ENCODE assay signal across 30 cellular contexts in genomic region chr5:6182271-6182815, GRCh38.
"Had no signal": no experiment of that assay in that cellular context is flagged by ENCODE, and none has a peak within 500 bp of the region (broad histone marks: within the 10 kb centered on the region; RNA-seq: fewer than 3 reads in every experiment).

No MANE protein-coding gene starts in this region.

- H3K9me3 ChIP-seq: neutrophil, ovary, psoas muscle, spleen, stomach, thoracic aorta, thyroid gland, upper lobe of left lung, uterus had no signal

- H3K4me1 ChIP-seq: parathyroid adenoma, psoas muscle, spleen, stomach, thyroid gland, tibial nerve, upper lobe of left lung, uterus had no signal

- H3K36me3 ChIP-seq: neural progenitor cell, neutrophil, ovary, spleen, stomach, thoracic aorta, thyroid gland, tibial nerve, upper lobe of left lung, uterus had no signal

- H3K4me2 ChIP-seq: neural progenitor cell, smooth muscle cell had no signal

- H3K27me3 ChIP-seq: neural progenitor cell, neutrophil, ovary, thyroid gland, tibial nerve, upper lobe of left lung, uterus had no signal

- H3K27ac ChIP-seq: neural progenitor cell, neutrophil, ovary, parathyroid adenoma, psoas muscle, skin epidermis, spleen, stomach, thoracic aorta, thyroid gland, tibial nerve, upper lobe of left lung, uterus had no signal

- H3K4me3 ChIP-seq: neural progenitor cell, ovary, psoas muscle, skin epidermis, smooth muscle cell, spleen, stomach, thoracic aorta, thyroid gland, tibial nerve, upper lobe of left lung, uterus had no signal

- H3K9ac ChIP-seq: neural progenitor cell, parathyroid adenoma had no signal

- H2AFZ ChIP-seq: neural progenitor cell, parathyroid adenoma had no signal

- ATAC-seq: naive thymus-derived CD8-positive, alpha-beta T cell; natural killer cell treated with Interleukin-12 subunit alpha and Interleukin-12 subunit beta and Interleukin-15 and Interleukin-18, amount 100 ng/mL, for 72 hours; psoas muscle; right cardiac atrium; sciatic nerve; stimulated activated memory B cell treated with anti-CD40 and anti-IgM and Interleukin-4, amounts not matched to agents 10 μg/mL and 1 μg/mL and 100 μg/mL, for 72 hours had no signal

- DNase-seq: naive B cell; naive thymus-derived CD8-positive, alpha-beta T cell; nephron progenitor cell; nucleus accumbens; ovary; posterior cingulate gyrus; psoas muscle; right cardiac atrium; spleen; stimulated activated CD4-positive, alpha-beta T cell treated with anti-CD3 and anti-CD28 coated beads, Interleukin-12 subunit alpha, Interleukin-12 subunit beta, amount 100 ng/mL, for 4 hours; stimulated activated CD4-positive, alpha-beta T cell treated with anti-CD3 and anti-CD28 coated beads, Interleukin-1b, Interleukin-23, amount 100 ng/mL, for 48 hours; stimulated activated CD4-positive, alpha-beta T cell treated with anti-CD3 and anti-CD28 coated beads, Interleukin-4, amount 100 ng/mL, for 1 hour; stimulated activated CD4-positive, alpha-beta T cell treated with anti-CD3 and anti-CD28 coated beads, Interleukin-4, amount 100 ng/mL, for 4 hours; stimulated activated CD8-positive, alpha-beta memory T cell treated with anti-CD3 and anti-CD28 coated beads, Interleukin-4, amount 100 ng/mL, for 48 hours; stimulated activated naive CD4-positive, alpha-beta T cell treated with Interleukin-2 at 50 U/mL for 16 hours; stomach; thyroid gland; trophoblast cell; uterus had no signal
